9 cellular contexts compared by ENCODE assay signal in genomic region chr11:65439331-65440181, GRCh38. TPM values are rescaled to one million over a fixed set of nuclear protein-coding genes. Genes with fewer than 3 reads are reported as not detected.
DNase-seq lines count a peak whose midpoint lies in the region; ATAC-seq and TF ChIP-seq lines count a peak whose summit lies in the region.
"Had no signal": no experiment of that assay in that cellular context is flagged by ENCODE, and none has a peak within 500 bp of the region (broad histone marks: within the 10 kb centered on the region; RNA-seq: fewer than 3 reads in every experiment).

No MANE protein-coding gene starts in this region.

- DNase-seq in HCT116 (ENCODE audit: low read depth, low spot score) (no peak), fibroblast of pulmonary artery (ENCODE audit: low read depth) (peak; percentile 49), HUDEP-2 (lab: John Stamatoyannopoulos, UW; ENCODE audit: unreplicated experiment in 76 of 76) (no peak), C1 segment of cervical spinal cord (lab: John Stamatoyannopoulos, UW) (no peak)
- DNase-seq in activated CD8-positive, alpha-beta T cell treated with anti-CD3 and anti-CD28 coated beads for 36 hours: peak; percentile 35
- peak; percentile 27 for DNase-seq in stimulated activated CD8-positive, alpha-beta memory T cell treated with anti-CD3 and anti-CD28 coated beads, Interleukin-4, amount 100 ng/mL, for 48 hours
- DNase-seq: hippocampal formation had no signal

- H3K36me3 ChIP-seq in HCT116 (ENCODE audit: control insufficient read depth in 1 of 2, insufficient read depth in 2 of 2, low read length in 2 of 2): peaks cover 0 to 25% of the 10 kb centered on the region in 2 experiments; a peak in 2 of 4 replicates

- no peaks in the 10 kb centered on the region for H3K27me3 Mint-ChIP-seq in activated CD8-positive, alpha-beta T cell treated with anti-CD3 and anti-CD28 coated beads for 36 hours

- peaks cover 64% of the 10 kb centered on the region for H3K36me3 Mint-ChIP-seq in activated CD8-positive, alpha-beta T cell treated with anti-CD3 and anti-CD28 coated beads for 36 hours (ENCODE audit: low read depth)

- intact Hi-C loops in HCT116 (cut with micrococcal nuclease): no loop called here
- intact Hi-C loops in activated CD8-positive, alpha-beta T cell treated with anti-CD3 and anti-CD28 coated beads for 36 hours (cut with micrococcal nuclease): no loop called here

- no peak overlapping the region for H3K4me2 ChIP-seq in HCT116 (ENCODE audit: low read length)

- H3K9ac ChIP-seq in HCT116 (ENCODE audit: low read length): no peak overlapping the region

- TF ChIP-seq POLR2A in HCT116 (IDR thresholded peaks at IDR 0.05; ENCODE audit: borderline replicate concordance, extremely low read depth, insufficient read depth, insufficient read length): no peak

- RAD21 ChIA-PET in HCT116 (lab: Charles Lee; ENCODE audit: low non-redundant PET in 1 of 2, low total read pairs in 2 of 2, uncharacterized antibody in 2 of 2, unreplicated experiment in 2 of 2): no interaction called here

- H3K79me2 ChIP-seq in HCT116 (ENCODE audit: insufficient read depth, low read length): peaks cover 24% of the 10 kb centered on the region

- ATAC-seq in HCT116 (no peak), GM21576 (IDR thresholded peaks at IDR 0.05; ENCODE audit: unreplicated experiment) (no peak), HG02870 (IDR thresholded peaks at IDR 0.05; ENCODE audit: unreplicated experiment) (no peak)
- ATAC-seq in activated CD8-positive, alpha-beta T cell treated with anti-CD3 and anti-CD28 coated beads for 36 hours: peak; percentile 32

- no peaks in the 10 kb centered on the region for H3K27me3 ChIP-seq in HCT116 (ENCODE audit: insufficient read depth, low read length)

- H3K9me3 ChIP-seq in HCT116 (ENCODE audit: control insufficient read depth in 1 of 2, insufficient read depth in 1 of 2, low read depth in 1 of 2, low read length in 2 of 2): no peaks in the 10 kb centered on the region

- no peaks in the 10 kb centered on the region for H3K9me3 Mint-ChIP-seq in activated CD8-positive, alpha-beta T cell treated with anti-CD3 and anti-CD28 coated beads for 36 hours

- no peaks in the 10 kb centered on the region for H4K20me1 ChIP-seq in HCT116 (ENCODE audit: insufficient read depth)

- H3K4me3 ChIP-seq in HCT116 (replicated peaks in 1 of 2; ENCODE audit: low read depth in 1 of 2, low read length in 2 of 2): no peak overlapping the region
- H3K4me3 ChIP-seq in fibroblast of pulmonary artery (replicated peaks; ENCODE audit: low read depth, low read length): no peak overlapping the region

- no peak overlapping the region for H3K4me3 Mint-ChIP-seq in activated CD8-positive, alpha-beta T cell treated with anti-CD3 and anti-CD28 coated beads for 36 hours

- TF ChIP-seq CTCF in HCT116 (IDR thresholded peaks at IDR 0.05 in 2 of 3, conservative IDR thresholded peaks at IDR 0.05 in 1 of 3; ENCODE audit: borderline replicate concordance in 1 of 3, insufficient read depth in 1 of 3, low read depth in 2 of 3, low read length in 2 of 3): no peak
- TF ChIP-seq CTCF in activated CD8-positive, alpha-beta T cell treated with anti-CD3 and anti-CD28 coated beads for 36 hours (IDR thresholded peaks at IDR 0.05): no peak
- no peak for TF ChIP-seq CTCF in fibroblast of pulmonary artery (IDR thresholded peaks at IDR 0.05; ENCODE audit: low read length, missing control alignments)

- peaks cover 21 to 25% of the 10 kb centered on the region in 2 experiments; a peak in 3 of 4 replicates for H3K4me1 ChIP-seq in HCT116 (ENCODE audit: control insufficient read depth in 1 of 2, insufficient read depth in 2 of 2, low read length in 2 of 2)

- no peaks in the 10 kb centered on the region for H3K9me2 ChIP-seq in HCT116 (ENCODE audit: insufficient read depth)

- no peak overlapping the region for H2AFZ ChIP-seq in HCT116 (ENCODE audit: low read depth, low read length, poor library complexity, severe bottlenecking)

- H3K27ac Mint-ChIP-seq in activated CD8-positive, alpha-beta T cell treated with anti-CD3 and anti-CD28 coated beads for 36 hours: peak overlapping the region; percentile 87

- POLR2A ChIA-PET in HCT116 (lab: Charles Lee): interaction anchor here (1.6 kb wide), 1 partner anchor 59 kb away, joined by 4 read pairs; the partner anchor contains the start of gene MALAT1
- POLR2A ChIA-PET in activated CD8-positive, alpha-beta T cell treated with anti-CD3 and anti-CD28 coated beads for 36 hours (lab: Charles Lee): interaction anchor here (0.6 to 3.2 kb wide), 3 partner anchors 13 to 107 kb away, joined by 3 to 28 read pairs (median 8); partner anchors contain the start of gene MALAT1

- CTCF ChIA-PET in HCT116 (lab: Charles Lee): no interaction called here
- CTCF ChIA-PET in activated CD8-positive, alpha-beta T cell treated with anti-CD3 and anti-CD28 coated beads for 36 hours (lab: Charles Lee): no interaction called here

- H3K4me1 Mint-ChIP-seq in activated CD8-positive, alpha-beta T cell treated with anti-CD3 and anti-CD28 coated beads for 36 hours (ENCODE audit: low read depth): peaks cover 78% of the 10 kb centered on the region

- H3K27ac ChIP-seq in HCT116 (ENCODE audit: low read depth, low read length): no peak overlapping the region

- TF ChIP-seq RAD21 in HCT116 (IDR thresholded peaks at IDR 0.05; ENCODE audit: low read depth): no peak

- BruUV-seq in HCT116 (replicated peaks; lab: Mats Ljungman, UMichigan): TSS peak; percentile 1

TF ChIP-seq in HCT116, 20 proteins besides CTCF, POLR2A, EP300 and RAD21:
- TF ChIP-seq FOSL1 (IDR thresholded peaks at IDR 0.05; ENCODE audit: low read depth) (no peak), CBX3 (IDR thresholded peaks at IDR 0.05; ENCODE audit: low read depth) (no peak), SP1 (IDR thresholded peaks at IDR 0.05; ENCODE audit: low read depth) (no peak), REST (IDR thresholded peaks at IDR 0.05; ENCODE audit: low read depth) (no peak)

RNA-seq across cellular contexts. Expression of gene NEAT1, which starts 17.0 kb away (rescaled TPM):
- total RNA-seq in HCT116 (2021; ENCODE audit: unreplicated experiment): 564 TPM
- polyA plus RNA-seq in HCT116 (2012): 181 and 274 TPM in 2 replicates
- total RNA-seq in activated CD8-positive, alpha-beta T cell treated with anti-CD3 and anti-CD28 coated beads for 36 hours: 100 to 1,000 TPM; 313 to 358 TPM

RNA-seq across cellular contexts. Expression of gene FRMD8, which starts 53.1 kb away (rescaled TPM):
- total RNA-seq in HCT116 (2021; ENCODE audit: unreplicated experiment): 35.8 TPM
- 12.9 and 20.6 TPM in 2 replicates for polyA plus RNA-seq in HCT116 (2012)
- total RNA-seq in activated CD8-positive, alpha-beta T cell treated with anti-CD3 and anti-CD28 coated beads for 36 hours: 10 to 100 TPM; 26.8 to 33.3 TPM

RNA-seq across cellular contexts. Expression of gene SLC25A45, which starts 57.1 kb away (rescaled TPM):
- total RNA-seq in HCT116 (2021; ENCODE audit: unreplicated experiment): 3.9 TPM
- polyA plus RNA-seq in HCT116 (2012): 2.0 and 2.3 TPM in 2 replicates
- 10 to 100 TPM; 12.8 to 14.4 TPM for total RNA-seq in activated CD8-positive, alpha-beta T cell treated with anti-CD3 and anti-CD28 coated beads for 36 hours

RNA-seq across cellular contexts. Expression of gene MALAT1, which starts 59.3 kb away (rescaled TPM):
- total RNA-seq in HCT116 (2021; ENCODE audit: unreplicated experiment): 6,000 TPM
- polyA plus RNA-seq in HCT116 (2012): 380 and 423 TPM in 2 replicates
- total RNA-seq in activated CD8-positive, alpha-beta T cell treated with anti-CD3 and anti-CD28 coated beads for 36 hours: 1,000 to 10,000 TPM; 3,856 to 3,869 TPM

Comparison
In these comparisons a context has a peak if more than half of its experiments do, and no peak if none do; other contexts are left out.
1. DNase-seq: peak in activated CD8-positive, alpha-beta T cell treated with anti-CD3 and anti-CD28 coated beads for 36 hours (single experiment), fibroblast of pulmonary artery (single experiment) and stimulated activated CD8-positive, alpha-beta memory T cell treated with anti-CD3 and anti-CD28 coated beads, Interleukin-4, amount 100 ng/mL, for 48 hours (single experiment); none in HCT116 (single experiment), HUDEP-2 (0 of 76) and C1 segment of cervical spinal cord (0 of 14).